Comparison of ENCODE assay signal across 9 cellular contexts in genomic region chr7:12570529-12571461, GRCh38. TPM values are rescaled to one million over a fixed set of nuclear protein-coding genes. Genes with fewer than 3 reads are reported as not detected.
DNase-seq lines count a peak whose midpoint lies in the region; ATAC-seq and TF ChIP-seq lines count a peak whose summit lies in the region.
"Had no signal": no experiment of that assay in that cellular context is flagged by ENCODE, and none has a peak within 500 bp of the region (broad histone marks: within the 10 kb centered on the region; RNA-seq: fewer than 3 reads in every experiment).

Gene SCIN (plus strand): TSS chr7:12570720. CDS start chr7:12570787, 67 bp downstream.

- no peaks in the 10 kb centered on the region for H3K36me3 ChIP-seq in ectodermal cell (ENCODE audit: control insufficient read depth, insufficient read depth, low read length)
- H3K36me3 ChIP-seq: BLaER1 had no signal

- H3K4me1 ChIP-seq in ectodermal cell (ENCODE audit: control insufficient read depth, insufficient read depth, low read length): no peaks in the 10 kb centered on the region
- H3K4me1 ChIP-seq: BLaER1 had no signal

- DNase-seq in NCI-H1436 (lab: John Stamatoyannopoulos, UW) (peak; percentile 53), NCI-H1436 treated with DMSO at 0.1 percent for 48 hours (lab: John Stamatoyannopoulos, UW) (no peak), HL-60 (ENCODE audit: low read depth in 1 of 2, low spot score in 1 of 2) (peak in 1 of 2 experiments; percentile 50), memory B cell (ENCODE audit: low spot score in 2 of 2) (peak in 1 of 2 donors; percentile 16), cerebellar cortex (ENCODE audit: low spot score) (no peak)
- peak; percentile 26 for DNase-seq in stimulated activated naive CD8-positive, alpha-beta T cell treated with anti-CD3 and anti-CD28 coated beads, Interleukin-15, Interleukin-2, amounts not matched to agents 100 U/mL and 50 U/mL, for 24 hours

- peaks cover 60% of the 10 kb centered on the region for H3K27me3 Mint-ChIP-seq in T-helper 1 cell treated with Interleukin-12 subunit alpha and Interleukin-12 subunit beta and Interleukin-4 antibody, amounts not matched to agents 30 μg/mL and 1 μg/mL, for 36 hours (ENCODE audit: low read depth)
- peaks cover 9% of the 10 kb centered on the region for H3K27me3 Mint-ChIP-seq in memory B cell

- WGBS in ectodermal cell, 2 experiments: 2 to 3% methylated on average over 74 of the region's 74 CpGs

- no peak within 1 kb of the TSS for H3K27ac Mint-ChIP-seq in T-helper 1 cell treated with Interleukin-12 subunit alpha and Interleukin-12 subunit beta and Interleukin-4 antibody, amounts not matched to agents 30 μg/mL and 1 μg/mL, for 36 hours
- no peak within 1 kb of the TSS for H3K27ac Mint-ChIP-seq in memory B cell

- peak; percentile 59 for ATAC-seq in memory B cell (ENCODE audit: low read depth)
- ATAC-seq in stimulated activated naive CD8-positive, alpha-beta T cell treated with anti-CD3 and anti-CD28 coated beads, Interleukin-15, Interleukin-2, amounts not matched to agents 100 U/mL and 50 U/mL, for 24 hours: peak; percentile 40

- H3K4me1 Mint-ChIP-seq in T-helper 1 cell treated with Interleukin-12 subunit alpha and Interleukin-12 subunit beta and Interleukin-4 antibody, amounts not matched to agents 30 μg/mL and 1 μg/mL, for 36 hours (ENCODE audit: low read depth): peaks cover 14% of the 10 kb centered on the region
- peaks cover 8% of the 10 kb centered on the region for H3K4me1 Mint-ChIP-seq in memory B cell

- peak within 1 kb of the TSS; percentile 75 for H3K4me3 Mint-ChIP-seq in T-helper 1 cell treated with Interleukin-12 subunit alpha and Interleukin-12 subunit beta and Interleukin-4 antibody, amounts not matched to agents 30 μg/mL and 1 μg/mL, for 36 hours
- H3K4me3 Mint-ChIP-seq in memory B cell: peak within 1 kb of the TSS; percentile 88

- no peaks in the 10 kb centered on the region for H3K27me3 ChIP-seq in HL-60 (ENCODE audit: insufficient read depth, poor library complexity, severe bottlenecking)
- peaks cover 40% of the 10 kb centered on the region for H3K27me3 ChIP-seq in ectodermal cell (ENCODE audit: control insufficient read depth, insufficient read depth, low read length, poor library complexity, severe bottlenecking)
- H3K27me3 ChIP-seq: BLaER1 had no signal

- H3K9me3 Mint-ChIP-seq in T-helper 1 cell treated with Interleukin-12 subunit alpha and Interleukin-12 subunit beta and Interleukin-4 antibody, amounts not matched to agents 30 μg/mL and 1 μg/mL, for 36 hours: no peaks in the 10 kb centered on the region
- no peaks in the 10 kb centered on the region for H3K9me3 Mint-ChIP-seq in memory B cell

- no peaks in the 10 kb centered on the region for H3K9me3 ChIP-seq in ectodermal cell (ENCODE audit: control insufficient read depth, low read length)

- TF ChIP-seq CTCF in HL-60 (IDR thresholded peaks at IDR 0.05; ENCODE audit: insufficient read depth, low read length): no peak

- peak within 1 kb of the TSS; percentile 56 for H3K4me3 ChIP-seq in HL-60 (replicated peaks; ENCODE audit: insufficient read depth, low read length)
- H3K4me3 ChIP-seq in ectodermal cell (ENCODE audit: insufficient read depth, low read depth, low read length): peak within 1 kb of the TSS; percentile 40
- H3K4me3 ChIP-seq: BLaER1 had no signal

- no peak within 1 kb of the TSS for H3K27ac ChIP-seq in HL-60 (replicated peaks)
- H3K27ac ChIP-seq in ectodermal cell (ENCODE audit: insufficient read depth, low read depth, low read length, poor library complexity, severe bottlenecking): no peak within 1 kb of the TSS
- H3K27ac ChIP-seq: BLaER1 had no signal

- no peaks in the 10 kb centered on the region for H3K36me3 Mint-ChIP-seq in T-helper 1 cell treated with Interleukin-12 subunit alpha and Interleukin-12 subunit beta and Interleukin-4 antibody, amounts not matched to agents 30 μg/mL and 1 μg/mL, for 36 hours (ENCODE audit: low read depth)
- no peaks in the 10 kb centered on the region for H3K36me3 Mint-ChIP-seq in memory B cell

RNA-seq across cellular contexts. Expression of gene SCIN, which starts in this region (rescaled TPM):
- 0.39 TPM for polyA plus RNA-seq in ectodermal cell (2013, experiment 1 of 4)
- polyA plus RNA-seq in ectodermal cell (2013, experiment 2 of 4): not detected
- polyA plus RNA-seq in ectodermal cell (2013, experiment 3 of 4): not detected
- polyA plus RNA-seq in ectodermal cell (2013, experiment 4 of 4): not detected

Comparison
In these comparisons a context has a peak if more than half of its experiments do, and no peak if none do; other contexts are left out.
1. DNase-seq: peak in NCI-H1436 (single experiment) and stimulated activated naive CD8-positive, alpha-beta T cell treated with anti-CD3 and anti-CD28 coated beads, Interleukin-15, Interleukin-2, amounts not matched to agents 100 U/mL and 50 U/mL, for 24 hours (single experiment); none in NCI-H1436 treated with DMSO at 0.1 percent for 48 hours (single experiment) and cerebellar cortex (single experiment).